ENCODE assay signal across 1 cellular context in genomic region chr14:101234588-101234937, GRCh38.
TF ChIP-seq lines count a peak whose summit lies in the region.

No MANE protein-coding gene starts in this region.

TF ChIP-seq in H1, 55 proteins besides CTCF, POLR2A, EP300 and RAD21 (continued from another document):
- no peak for TF ChIP-seq ATF3 (IDR thresholded peaks at IDR 0.05; ENCODE audit: insufficient read depth, low read depth, low read length)
- no peak for TF ChIP-seq KDM1A (IDR thresholded peaks at IDR 0.05; ENCODE audit: borderline replicate concordance, low read length)
- TF ChIP-seq NRF1 (IDR thresholded peaks at IDR 0.05; ENCODE audit: low read depth, low read length) = no peak
- TF ChIP-seq MAX (IDR thresholded peaks at IDR 0.05) = no peak
- no peak for TF ChIP-seq GABPA (IDR thresholded peaks at IDR 0.05; ENCODE audit: borderline replicate concordance, insufficient read depth, low read length)
- no peak for TF ChIP-seq CHD2 (IDR thresholded peaks at IDR 0.05; ENCODE audit: low read length)
- TF ChIP-seq SIX5 (IDR thresholded peaks at IDR 0.05; ENCODE audit: low read depth, low read length) = no peak
- no peak for TF ChIP-seq TEAD4 (IDR thresholded peaks at IDR 0.05; ENCODE audit: low read depth, low read length)
- no peak for TF ChIP-seq CHD7 (IDR thresholded peaks at IDR 0.05; ENCODE audit: insufficient replicate concordance, low read length)
- no peak for TF ChIP-seq MAFK (IDR thresholded peaks at IDR 0.05; ENCODE audit: low read depth, low read length)
- no peak for TF ChIP-seq CHD1 (IDR thresholded peaks at IDR 0.05; ENCODE audit: low read depth, low read length)
- no peak for TF ChIP-seq JUND (IDR thresholded peaks at IDR 0.05; ENCODE audit: low read length)
- TF ChIP-seq BRCA1 (IDR thresholded peaks at IDR 0.05; ENCODE audit: low read depth, low read length) = no peak
- no peak for TF ChIP-seq SP2 (IDR thresholded peaks at IDR 0.05; ENCODE audit: low read length)
- no peak for TF ChIP-seq BACH1 (IDR thresholded peaks at IDR 0.05; ENCODE audit: low read length)
